8 cellular contexts compared by ENCODE assay signal in the genomic region with DNA sequence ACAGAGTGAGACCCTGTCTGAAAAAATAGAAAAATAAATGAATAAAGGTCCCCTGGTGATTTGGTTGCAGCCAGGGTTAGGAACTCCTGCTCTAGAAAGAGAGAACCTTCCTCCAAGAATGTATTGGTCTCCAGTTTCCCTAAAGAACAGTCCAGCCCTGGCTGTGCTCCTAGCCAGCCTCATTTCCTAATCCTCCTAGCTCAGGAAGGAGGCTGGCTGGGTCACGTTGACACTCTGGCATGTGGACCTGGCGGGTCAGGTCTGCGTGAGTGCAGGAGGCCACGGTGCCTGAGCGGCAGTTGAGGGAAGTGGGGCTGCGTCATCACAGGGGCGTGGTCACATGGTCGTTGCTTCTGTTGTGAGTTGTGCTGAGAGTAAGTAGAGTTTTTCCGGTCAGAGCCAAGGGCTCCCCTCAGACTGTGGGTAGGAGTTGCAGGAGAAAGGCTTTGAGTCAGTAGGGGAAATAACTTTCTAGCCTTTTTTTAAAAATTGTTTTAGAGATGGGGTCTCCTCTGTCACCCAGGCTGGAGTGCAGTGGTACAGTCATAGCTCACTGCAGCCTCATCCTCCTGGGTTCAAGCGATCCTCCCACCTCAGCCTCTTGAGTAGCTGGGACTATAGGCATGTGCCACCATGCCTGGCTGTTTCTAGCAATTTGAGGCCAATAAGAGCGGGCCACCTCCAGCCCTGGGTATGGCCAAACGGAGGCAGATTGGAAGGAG.
DNase-seq lines count a peak whose midpoint lies in the region; ATAC-seq, FAIRE-seq and TF ChIP-seq lines count a peak whose summit lies in the region.

No MANE protein-coding gene starts in this region.

- H3K4me3 ChIP-seq in CD4-positive, alpha-beta memory T cell (ENCODE audit: low read length in 2 of 2) = no peak overlapping the region
- H3K4me3 ChIP-seq in NB4 (ENCODE audit: low read depth, low read length) (no peak overlapping the region), endothelial cell of umbilical vein (replicated peaks in 1 of 3; ENCODE audit: insufficient read depth in 1 of 3, low read depth in 1 of 3, low read length in 3 of 3) (no peak overlapping the region)

- H3K27ac ChIP-seq in CD4-positive, alpha-beta memory T cell (ENCODE audit: low read depth, low read length) = no peak overlapping the region
- H3K27ac ChIP-seq in endothelial cell of umbilical vein (ENCODE audit: insufficient read depth, low read depth, low read length) = no peak overlapping the region

- no peak overlapping the region for H3K4me2 ChIP-seq in endothelial cell of umbilical vein (ENCODE audit: insufficient read depth, low read length)

- H3K4me3 Mint-ChIP-seq in CD4-positive, alpha-beta memory T cell = peak overlapping the region; percentile 31 to 62 (median 51)
- peak overlapping the region in 1 of 3 experiments; percentile 47 for H3K4me3 Mint-ChIP-seq in nephron

- no peaks in the 10 kb centered on the region for H3K36me3 ChIP-seq in CD4-positive, alpha-beta memory T cell (ENCODE audit: insufficient read depth, low read length)
- no peaks in the 10 kb centered on the region for H3K36me3 ChIP-seq in endothelial cell of umbilical vein (ENCODE audit: control insufficient read depth in 2 of 2, extremely low read depth in 1 of 2, insufficient read depth in 2 of 2, low read length in 2 of 2)

- BruUV-seq in endothelial cell of umbilical vein (replicated peaks; lab: Mats Ljungman, UMichigan) = no TSS peak

- peak overlapping the region; percentile 7 for H2AFZ ChIP-seq in endothelial cell of umbilical vein (ENCODE audit: low read depth, low read length)

- no peaks in the 10 kb centered on the region for H3K9me3 Mint-ChIP-seq in CD4-positive, alpha-beta memory T cell
- H3K9me3 Mint-ChIP-seq in nephron = no peaks in the 10 kb centered on the region

- peaks cover 47% of the 10 kb centered on the region for H3K4me1 ChIP-seq in CD4-positive, alpha-beta memory T cell (ENCODE audit: insufficient read depth, low read length)
- H3K4me1 ChIP-seq in endothelial cell of umbilical vein (ENCODE audit: control insufficient read depth, extremely low read depth, insufficient read depth, low read length) = peaks cover 14% of the 10 kb centered on the region

- peak; percentile 96 for FAIRE-seq in endothelial cell of umbilical vein (lab: Jason Lieb, UNC)

- H3K9me1 ChIP-seq in endothelial cell of umbilical vein (replicated peaks; ENCODE audit: control insufficient read depth, extremely low read depth, insufficient read depth, low read length) = no peaks in the 10 kb centered on the region

- dilution Hi-C loops in endothelial cell of umbilical vein (cut with MboI; ENCODE audit: extremely low pct_ligation_motif_present, low sequenced_read_pairs) = no loop called here

- intact Hi-C loops in CD4-positive, alpha-beta memory T cell (cut with micrococcal nuclease) = no loop called here
- intact Hi-C loops in endothelial cell of umbilical vein (cut with micrococcal nuclease) = loop anchor here (10.0 kb wide), 1 partner anchor 309 kb away; a partner anchor contains a TSS

- H3K27ac Mint-ChIP-seq in CD4-positive, alpha-beta memory T cell = peak overlapping the region; percentile 24 to 87 (median 69)
- H3K27ac Mint-ChIP-seq in nephron = peak overlapping the region; percentile 31 to 94 (median 79)

- POLR2A ChIA-PET in CD4-positive, alpha-beta memory T cell (lab: Charles Lee; ENCODE audit: partially characterized antibody) = interaction anchor here (1.1 kb wide), 1 partner anchor 9 kb away, joined by 3 read pairs; no protein-coding TSS in a partner anchor
- POLR2A ChIA-PET in endothelial cell of umbilical vein (lab: Charles Lee) = no interaction called here

- TF ChIP-seq CTCF in NB4 (IDR thresholded peaks at IDR 0.05; ENCODE audit: low read depth, low read length) (no peak), endothelial cell of umbilical vein (IDR thresholded peaks at IDR 0.05; ENCODE audit: extremely low read depth in 1 of 2, insufficient read depth in 1 of 2, low read depth in 1 of 2, low read length in 2 of 2) (no peak), nephron (IDR thresholded peaks at IDR 0.05; ENCODE audit: unreplicated experiment in 3 of 3) (no peak)

- no peaks in the 10 kb centered on the region for H4K20me1 ChIP-seq in endothelial cell of umbilical vein (replicated peaks; ENCODE audit: control insufficient read depth, extremely low read depth, insufficient read depth, low read length)

- TF ChIP-seq POLR2A in NB4 (IDR thresholded peaks at IDR 0.05; ENCODE audit: extremely low read depth, insufficient read length) (peak; percentile 48), endothelial cell of umbilical vein (IDR thresholded peaks at IDR 0.05; ENCODE audit: low read depth, low read length) (no peak)

- CTCF ChIA-PET in CD4-positive, alpha-beta memory T cell (lab: Charles Lee; ENCODE audit: partially characterized antibody) = interaction anchor here (0.6 to 2.9 kb wide), 4 partner anchors 8 to 83 kb away, joined by 3 to 15 read pairs (median 4); no protein-coding TSS in a partner anchor
- CTCF ChIA-PET in endothelial cell of umbilical vein (lab: Charles Lee) = interaction anchor here (0.8 to 3.5 kb wide), 5 partner anchors 9 to 191 kb away, joined by 3 to 15 read pairs (median 12); no protein-coding TSS in a partner anchor

- peak; percentile 58 to 75 (median 62) for DNase-seq in CD4-positive, alpha-beta memory T cell
- peak; percentile 92 for DNase-seq in NB4 (ENCODE audit: low read depth)
- DNase-seq in activated CD8-positive, alpha-beta memory T cell treated with anti-CD3 and anti-CD28 coated beads for 48 hours (ENCODE audit: low read depth in 2 of 3, low spot score in 2 of 3) = peak; percentile 54 to 59 (median 55)
- DNase-seq in endothelial cell of umbilical vein (ENCODE audit: low read depth, low spot score) = peak; percentile 92
- peak; percentile 78 for DNase-seq in stromal cell of bone marrow (ENCODE audit: low read depth)
- no peak for DNase-seq in cerebellum (ENCODE audit: low spot score)

- H3K79me2 ChIP-seq in endothelial cell of umbilical vein (ENCODE audit: control insufficient read depth, insufficient read depth, low read length) = no peaks in the 10 kb centered on the region

- peaks cover 0 to 11% of the 10 kb centered on the region in 2 donors for H3K27me3 Mint-ChIP-seq in CD4-positive, alpha-beta memory T cell
- peaks cover 4% of the 10 kb centered on the region for H3K27me3 Mint-ChIP-seq in nephron (ENCODE audit: low read depth)

- H3K4me1 Mint-ChIP-seq in CD4-positive, alpha-beta memory T cell = peaks cover 13 to 49% (median 18%) of the 10 kb centered on the region in 4 donors
- H3K4me1 Mint-ChIP-seq in nephron = peaks cover 55% of the 10 kb centered on the region

- no peaks in the 10 kb centered on the region for H3K27me3 ChIP-seq in CD4-positive, alpha-beta memory T cell (ENCODE audit: insufficient read depth, low read length)
- H3K27me3 ChIP-seq in endothelial cell of umbilical vein (ENCODE audit: control insufficient read depth in 2 of 2, insufficient read depth in 2 of 2, low read length in 2 of 2) = no peaks in the 10 kb centered on the region

- H3K36me3 Mint-ChIP-seq in CD4-positive, alpha-beta memory T cell = no peaks in the 10 kb centered on the region
- no peaks in the 10 kb centered on the region for H3K36me3 Mint-ChIP-seq in nephron (ENCODE audit: low read depth)

- H3K9ac ChIP-seq in endothelial cell of umbilical vein (replicated peaks; ENCODE audit: extremely low read depth, insufficient read depth, low read length) = no peak overlapping the region

- ATAC-seq in GM21737 (IDR thresholded peaks at IDR 0.05; ENCODE audit: unreplicated experiment) = peak; percentile 43

- no peaks in the 10 kb centered on the region for H3K9me3 ChIP-seq in CD4-positive, alpha-beta memory T cell (ENCODE audit: control insufficient read depth in 1 of 2, low read length in 2 of 2)
- no peaks in the 10 kb centered on the region for H3K9me3 ChIP-seq in endothelial cell of umbilical vein (replicated peaks; ENCODE audit: control insufficient read depth, insufficient read depth, low read length)

TF ChIP-seq in endothelial cell of umbilical vein, 7 proteins besides CTCF, POLR2A, EP300 and RAD21:
- TF ChIP-seq POLR2AphosphoS5 (IDR thresholded peaks at IDR 0.05; ENCODE audit: insufficient read depth, low read depth, low read length) (no peak), FOS (IDR thresholded peaks at IDR 0.05; ENCODE audit: borderline replicate concordance, insufficient read depth, low read length) (peak; percentile 44), GATA2 (IDR thresholded peaks at IDR 0.05; ENCODE audit: insufficient read depth, insufficient read length, low read depth, low read length) (no peak), EZH2 (IDR thresholded peaks at IDR 0.05; ENCODE audit: borderline replicate concordance, low read depth, low read length, severe bottlenecking) (no peak), JUN (IDR thresholded peaks at IDR 0.05; ENCODE audit: borderline replicate concordance, insufficient read depth, insufficient read length, low read depth) (no peak), MYC (IDR thresholded peaks at IDR 0.05; ENCODE audit: low read depth, low read length) (no peak)
- TF ChIP-seq, protein P1, sequence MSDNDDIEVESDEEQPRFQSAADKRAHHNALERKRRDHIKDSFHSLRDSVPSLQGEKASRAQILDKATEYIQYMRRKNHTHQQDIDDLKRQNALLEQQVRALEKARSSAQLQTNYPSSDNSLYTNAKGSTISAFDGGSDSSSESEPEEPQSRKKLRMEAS (IDR thresholded peaks at IDR 0.05; ENCODE audit: insufficient read depth, insufficient read length) = peak; percentile 85
